Comparison of ENCODE assay signal across 8 cellular contexts in the genomic region with DNA sequence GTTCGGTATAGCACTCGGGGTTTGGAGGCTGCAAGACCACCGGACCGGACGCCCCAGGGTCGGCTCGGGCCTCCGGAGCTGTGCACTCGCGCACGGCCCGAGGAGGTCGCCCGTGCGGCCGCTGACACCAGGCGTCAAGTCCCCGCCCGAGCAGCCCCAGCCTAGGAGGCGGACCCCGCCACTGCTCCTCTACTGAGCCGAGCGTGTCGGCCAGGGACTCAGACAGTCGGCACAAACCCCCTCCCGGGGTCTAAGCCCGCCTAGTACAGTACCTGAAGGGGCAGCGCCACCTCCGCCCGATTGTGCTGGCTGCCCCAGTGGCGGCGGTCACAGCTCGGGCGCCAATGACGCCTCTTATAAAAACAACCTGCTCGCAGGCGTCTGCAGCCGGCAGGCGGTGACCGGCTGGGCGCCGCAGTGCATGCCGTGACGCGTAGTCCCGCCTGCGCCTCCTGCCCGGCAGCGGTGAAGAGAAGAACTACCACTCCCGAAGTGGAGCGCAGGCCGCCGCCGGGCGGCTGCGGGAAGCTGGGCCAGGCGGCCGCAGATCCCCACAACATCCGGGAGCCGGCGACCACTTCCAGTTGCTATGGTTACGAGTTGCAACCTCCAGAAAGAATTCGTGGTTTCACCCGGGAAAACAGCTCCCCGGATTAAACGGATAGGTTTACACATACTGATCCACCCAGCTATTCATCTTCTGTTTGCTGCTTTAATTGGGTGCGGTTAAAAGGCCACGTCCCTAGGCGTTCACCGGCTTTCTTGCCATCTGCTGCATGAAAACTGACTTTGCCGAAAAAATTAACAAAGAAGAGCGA. TPM values are rescaled to one million over a fixed set of nuclear protein-coding genes. Genes with fewer than 3 reads are reported as not detected.
A peak's percentile ranks its signal among the peaks of the same experiment; 100 is the strongest.
DNase-seq lines count a peak whose midpoint lies in the region; ATAC-seq and TF ChIP-seq lines count a peak whose summit lies in the region.

A gene with protein sequence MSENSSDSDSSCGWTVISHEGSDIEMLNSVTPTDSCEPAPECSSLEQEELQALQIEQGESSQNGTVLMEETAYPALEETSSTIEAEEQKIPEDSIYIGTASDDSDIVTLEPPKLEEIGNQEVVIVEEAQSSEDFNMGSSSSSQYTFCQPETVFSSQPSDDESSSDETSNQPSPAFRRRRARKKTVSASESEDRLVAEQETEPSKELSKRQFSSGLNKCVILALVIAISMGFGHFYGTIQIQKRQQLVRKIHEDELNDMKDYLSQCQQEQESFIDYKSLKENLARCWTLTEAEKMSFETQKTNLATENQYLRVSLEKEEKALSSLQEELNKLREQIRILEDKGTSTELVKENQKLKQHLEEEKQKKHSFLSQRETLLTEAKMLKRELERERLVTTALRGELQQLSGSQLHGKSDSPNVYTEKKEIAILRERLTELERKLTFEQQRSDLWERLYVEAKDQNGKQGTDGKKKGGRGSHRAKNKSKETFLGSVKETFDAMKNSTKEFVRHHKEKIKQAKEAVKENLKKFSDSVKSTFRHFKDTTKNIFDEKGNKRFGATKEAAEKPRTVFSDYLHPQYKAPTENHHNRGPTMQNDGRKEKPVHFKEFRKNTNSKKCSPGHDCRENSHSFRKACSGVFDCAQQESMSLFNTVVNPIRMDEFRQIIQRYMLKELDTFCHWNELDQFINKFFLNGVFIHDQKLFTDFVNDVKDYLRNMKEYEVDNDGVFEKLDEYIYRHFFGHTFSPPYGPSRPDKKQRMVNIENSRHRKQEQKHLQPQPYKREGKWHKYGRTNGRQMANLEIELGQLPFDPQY (minus strand): TSS at position 411 of the 818 bp plus-strand sequence. CDS start 18,935 bp downstream, outside the sequence.
A gene with protein sequence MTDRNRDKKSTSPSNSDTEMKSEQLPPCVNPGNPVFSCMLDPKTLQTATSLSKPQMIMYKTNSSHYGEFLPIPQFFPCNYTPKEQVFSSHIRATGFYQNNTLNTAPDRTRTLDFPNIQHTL (plus strand): TSS at position 547 of the 818 bp plus-strand sequence. CDS start 274 bp downstream, outside the sequence.

- peak within 1 kb of the TSS; percentile 96 for H3K4me2 ChIP-seq in parathyroid adenoma (ENCODE audit: low read length)

- 0 to 1% methylated on average over 1 to 42 of the region's 72 CpGs for WGBS in transverse colon (ENCODE audit: low coverage in 1 of 2), 2 donors

- H3K4me1 ChIP-seq in cardiac muscle cell (ENCODE audit: low read depth): no peaks in the 10 kb centered on the region
- H3K4me1 ChIP-seq in parathyroid adenoma: no peaks in the 10 kb centered on the region
- peaks cover 5 to 44% (median 25%) of the 10 kb centered on the region in 4 donors for H3K4me1 ChIP-seq in transverse colon

- H3K27me3 Mint-ChIP-seq in activated naive CD8-positive, alpha-beta T cell treated with anti-CD3 and anti-CD28 coated beads, Interleukin-2, amount 50 U/mL, for 24 hours: no peaks in the 10 kb centered on the region

- H3K4me3 ChIP-seq in GM12864 (ENCODE audit: low read depth, low read length) (peak within 1 kb of the TSS; percentile 79), cardiac muscle cell (peak within 1 kb of the TSS; percentile 65), parathyroid adenoma (ENCODE audit: low read depth, low read length) (peak within 1 kb of the TSS; percentile 87), transverse colon (peak within 1 kb of the TSS; percentile 55 to 83 (median 74))

- H2AFZ ChIP-seq in parathyroid adenoma: peak within 1 kb of the TSS; percentile 91

- peak within 1 kb of the TSS; percentile 84 for H3K4me3 Mint-ChIP-seq in activated naive CD8-positive, alpha-beta T cell treated with anti-CD3 and anti-CD28 coated beads, Interleukin-2, amount 50 U/mL, for 24 hours

- peaks cover 8% of the 10 kb centered on the region for H3K79me2 ChIP-seq in parathyroid adenoma

- in situ Hi-C loops in transverse colon (cut with MboI; ENCODE audit: low pct_ligation_motif_present in 1 of 4, low pct_unique_long_range_greater_than_20kb in 1 of 4, low sequenced_read_pairs in 3 of 4): loop anchor here in 2 of 4 donors (25.0 kb wide), 1 partner anchor 196 kb away; no protein-coding TSS in a partner anchor

- no peak for TF ChIP-seq EP300 in transverse colon (IDR thresholded peaks at IDR 0.05; ENCODE audit: low read depth)

- H3K36me3 ChIP-seq in cardiac muscle cell: peaks cover 3% of the 10 kb centered on the region
- H3K36me3 ChIP-seq in parathyroid adenoma (ENCODE audit: control insufficient read depth, insufficient read depth, low read length): no peaks in the 10 kb centered on the region
- H3K36me3 ChIP-seq in transverse colon: no peaks in the 10 kb centered on the region

- no peaks in the 10 kb centered on the region for H3K36me3 Mint-ChIP-seq in activated naive CD8-positive, alpha-beta T cell treated with anti-CD3 and anti-CD28 coated beads, Interleukin-2, amount 50 U/mL, for 24 hours (ENCODE audit: low read depth)

- H3K9me3 ChIP-seq in cardiac muscle cell (ENCODE audit: low read depth): no peaks in the 10 kb centered on the region
- H3K9me3 ChIP-seq in parathyroid adenoma (ENCODE audit: control insufficient read depth, low read length): no peaks in the 10 kb centered on the region
- no peaks in the 10 kb centered on the region for H3K9me3 ChIP-seq in transverse colon

- intact Hi-C loops in transverse colon (cut with DNase I; ENCODE audit: low total_unique reads): no loop called here

- H3K27ac ChIP-seq in cardiac muscle cell (peak within 1 kb of the TSS; percentile 90), parathyroid adenoma (peak within 1 kb of the TSS; percentile 82), transverse colon (peak within 1 kb of the TSS; percentile 89 to 95 (median 94))

- peak; percentile 91 for TF ChIP-seq POLR2A in transverse colon (IDR thresholded peaks at IDR 0.05)

- H3K9ac ChIP-seq in parathyroid adenoma: peak within 1 kb of the TSS; percentile 14

- no peaks in the 10 kb centered on the region for H3K9me3 Mint-ChIP-seq in activated naive CD8-positive, alpha-beta T cell treated with anti-CD3 and anti-CD28 coated beads, Interleukin-2, amount 50 U/mL, for 24 hours

- peak within 1 kb of the TSS; percentile 88 for H3K27ac Mint-ChIP-seq in activated naive CD8-positive, alpha-beta T cell treated with anti-CD3 and anti-CD28 coated beads, Interleukin-2, amount 50 U/mL, for 24 hours

- peak; percentile 78 for DNase-seq in GM12864 (ENCODE audit: low read depth)
- DNase-seq in NCI-H1105 (lab: John Stamatoyannopoulos, UW): peak; percentile 86
- DNase-seq in SKM-1 treated with dmso at 0.1 percent for 144 hours (lab: John Stamatoyannopoulos, UW; ENCODE audit: unreplicated experiment): peak; percentile 95
- DNase-seq in activated naive CD8-positive, alpha-beta T cell treated with anti-CD3 and anti-CD28 coated beads, Interleukin-2, amount 50 U/mL, for 24 hours: peak; percentile 88
- DNase-seq in cardiac muscle cell (ENCODE audit: low read depth in 1 of 2, low spot score in 1 of 2): peak; percentile 95 to 97
- DNase-seq in transverse colon: peak; percentile 94

- H3K27me3 ChIP-seq in cardiac muscle cell: no peaks in the 10 kb centered on the region
- H3K27me3 ChIP-seq in parathyroid adenoma (ENCODE audit: control insufficient read depth, insufficient read depth, low read length): no peaks in the 10 kb centered on the region
- H3K27me3 ChIP-seq in transverse colon: no peaks in the 10 kb centered on the region

- ATAC-seq in HG02623 (IDR thresholded peaks at IDR 0.05; ENCODE audit: unreplicated experiment): peak; percentile 94
- peak; percentile 96 for ATAC-seq in activated naive CD8-positive, alpha-beta T cell treated with anti-CD3 and anti-CD28 coated beads, Interleukin-2, amount 50 U/mL, for 24 hours

- peak; percentile 75 for TF ChIP-seq CTCF in GM12864 (IDR thresholded peaks at IDR 0.05; ENCODE audit: low read depth, low read length, missing control alignments)
- peak; percentile 73 for TF ChIP-seq CTCF in cardiac muscle cell (IDR thresholded peaks at IDR 0.05; ENCODE audit: low read depth, low read length)
- TF ChIP-seq CTCF in parathyroid adenoma (IDR thresholded peaks at IDR 0.05): peak; percentile 75
- TF ChIP-seq CTCF in transverse colon (IDR thresholded peaks at IDR 0.05): peak; percentile 89 to 98 (median 95)

- peaks cover 35% of the 10 kb centered on the region for H3K4me1 Mint-ChIP-seq in activated naive CD8-positive, alpha-beta T cell treated with anti-CD3 and anti-CD28 coated beads, Interleukin-2, amount 50 U/mL, for 24 hours

RNA-seq across cellular contexts. Expression of the first gene that starts in this region (rescaled TPM):
- total RNA-seq in cardiac muscle cell: 19.4 and 25.1 TPM in 2 replicates
- polyA plus RNA-seq in cardiac muscle cell: 34.1 and 46.6 TPM in 2 replicates
- total RNA-seq in transverse colon: 10 to 100 TPM in 3 of 4 donors, 1 to 10 TPM in 1; 8.6 to 69.5 (median 52.6) TPM

RNA-seq across cellular contexts. Expression of the second gene that starts in this region (rescaled TPM):
- total RNA-seq in cardiac muscle cell (7.7 and 8.6 TPM in 2 replicates), transverse colon (10 to 100 TPM in 1 of 4 donors, 1 to 10 TPM in 2, not detected in 1; 3.5 to 14.9 (median 3.8) TPM)
- 11.0 and 16.0 TPM in 2 replicates for polyA plus RNA-seq in cardiac muscle cell

Comparison
In these comparisons a context has a peak if more than half of its experiments do, and no peak if none do; other contexts are left out.
1. Peak in every context shown above with its lines: DNase-seq, ATAC-seq, H3K4me3 ChIP-seq and H3K27ac ChIP-seq.